34 cellular contexts compared by ENCODE assay signal in genomic region chr2:120768112-120769048, GRCh38. TPM values are rescaled to one million over a fixed set of nuclear protein-coding genes. Genes with fewer than 3 reads are reported as not detected.
DNase-seq lines count a peak whose midpoint lies in the region; ATAC-seq and TF ChIP-seq lines count a peak whose summit lies in the region.
"Had no signal": no experiment of that assay in that cellular context is flagged by ENCODE, and none has a peak within 500 bp of the region (broad histone marks: within the 10 kb centered on the region; RNA-seq: fewer than 3 reads in every experiment).

No MANE protein-coding gene starts in this region.

- H3K27me3 ChIP-seq in GM23338 (ENCODE audit: insufficient read depth): no peaks in the 10 kb centered on the region
- H3K27me3 ChIP-seq in right cardiac atrium (ENCODE audit: control insufficient read depth, insufficient read depth): no peaks in the 10 kb centered on the region
- H3K27me3 ChIP-seq in ovary: no peaks in the 10 kb centered on the region
- H3K27me3 ChIP-seq: adrenal gland, BLaER1, neutrophil, suprapubic skin had no signal

- H3K27me3 Mint-ChIP-seq in GM23338 (ENCODE audit: insufficient read depth, low read depth, poor library complexity) (peaks cover 18% of the 10 kb centered on the region), T-helper 17 cell (peaks cover 8% of the 10 kb centered on the region)
- H3K27me3 Mint-ChIP-seq: activated B cell treated with CpG ODN at 0.5 μM for 24 hours had no signal

- no peak overlapping the region; the same call in 1 of the 2 replicates for H3K27ac Mint-ChIP-seq in GM23338
- peak overlapping the region; percentile 34 for H3K27ac Mint-ChIP-seq in T-helper 17 cell
- H3K27ac Mint-ChIP-seq: activated B cell treated with CpG ODN at 0.5 μM for 24 hours; immature natural killer cell; stimulated activated effector memory CD8-positive, alpha-beta T cell treated with anti-CD3 and anti-CD28 coated beads, Interleukin-12 subunit alpha, Interleukin-12 subunit beta, amount 100 ng/mL, for 72 hours had no signal

- intact Hi-C loops in right cardiac atrium (cut with DNase I): no loop called here
- intact Hi-C loops in ovary (cut with DNase I): no loop called here

- 0 out of 2 replicates have a peak overlapping the region, but pooled peaks have one; percentile 84 for H3K27ac ChIP-seq in GM23338 (ENCODE audit: low read depth)
- H3K27ac ChIP-seq in right cardiac atrium (ENCODE audit: low read length): no peak overlapping the region
- H3K27ac ChIP-seq in ovary: peak overlapping the region in 1 of 2 donors; percentile 97
- H3K27ac ChIP-seq: BLaER1, esophagus squamous epithelium, HL-60, neutrophil, suprapubic skin had no signal

- ATAC-seq in GM23338: no peak
- no peak for ATAC-seq in T-helper 17 cell
- ATAC-seq in right cardiac atrium: no peak
- ATAC-seq in GM19035 (IDR thresholded peaks at IDR 0.05; ENCODE audit: unreplicated experiment): no peak
- no peak for ATAC-seq in GM21360 (IDR thresholded peaks at IDR 0.05; ENCODE audit: unreplicated experiment)
- ATAC-seq: stimulated activated effector memory CD8-positive, alpha-beta T cell treated with anti-CD3 and anti-CD28 coated beads, Interleukin-12 subunit alpha, Interleukin-12 subunit beta, amount 100 ng/mL, for 72 hours had no signal

- H3K4me1 ChIP-seq in GM23338 (ENCODE audit: insufficient read depth): peaks cover 57% of the 10 kb centered on the region
- H3K4me1 ChIP-seq in right cardiac atrium (ENCODE audit: control insufficient read depth, insufficient read depth, low read length): peaks cover 10% of the 10 kb centered on the region
- H3K4me1 ChIP-seq in ovary (ENCODE audit: insufficient read depth): peaks cover 59% of the 10 kb centered on the region

- no peaks in the 10 kb centered on the region for H3K36me3 Mint-ChIP-seq in GM23338 (ENCODE audit: low read depth)
- no peaks in the 10 kb centered on the region for H3K36me3 Mint-ChIP-seq in T-helper 17 cell (ENCODE audit: low read depth)
- H3K36me3 Mint-ChIP-seq: immature natural killer cell; stimulated activated effector memory CD8-positive, alpha-beta T cell treated with anti-CD3 and anti-CD28 coated beads, Interleukin-12 subunit alpha, Interleukin-12 subunit beta, amount 100 ng/mL, for 72 hours had no signal

- H3K79me2 ChIP-seq in GM23338 (replicated peaks; ENCODE audit: insufficient read depth): peaks cover 100% of the 10 kb centered on the region

- H3F3A ChIP-seq in GM23338 (replicated peaks; ENCODE audit: low read depth): peaks cover 13% of the 10 kb centered on the region; the same call in 1 of the 2 replicates

- H4K20me1 ChIP-seq in GM23338 (replicated peaks; ENCODE audit: insufficient read depth): peaks cover 75% of the 10 kb centered on the region
- H4K20me1 ChIP-seq: BLaER1 had no signal

- TF ChIP-seq POLR2A in ovary (IDR thresholded peaks at IDR 0.05): no peak

- H3K4me1 Mint-ChIP-seq in GM23338 (peaks cover 82% of the 10 kb centered on the region), T-helper 17 cell (peaks cover 2% of the 10 kb centered on the region)
- H3K4me1 Mint-ChIP-seq: activated B cell treated with CpG ODN at 0.5 μM for 24 hours; immature natural killer cell; stimulated activated effector memory CD8-positive, alpha-beta T cell treated with anti-CD3 and anti-CD28 coated beads, Interleukin-12 subunit alpha, Interleukin-12 subunit beta, amount 100 ng/mL, for 72 hours had no signal

- 80% methylated on average over 17 of the region's 17 CpGs for WGBS in right cardiac atrium
- WGBS in ovary, 3 donors: 58 to 62% (median 62%) methylated on average over 17 of the region's 17 CpGs

- H3K4me3 ChIP-seq in GM23338 (no peak overlapping the region), right cardiac atrium (ENCODE audit: low read length) (no peak overlapping the region), ovary (no peak overlapping the region)
- H3K4me3 ChIP-seq: adrenal gland, BLaER1, esophagus squamous epithelium, lung, suprapubic skin had no signal

- no peak for DNase-seq in GM23338 (ENCODE audit: low spot score)
- no peak for DNase-seq in T-helper 17 cell
- peak in 2 of 3 donors; percentile 6 to 45 for DNase-seq in right cardiac atrium
- peak in 3 of 5 donors; percentile 47 to 56 (median 53) for DNase-seq in ovary
- no peak for DNase-seq in CD1c-positive myeloid dendritic cell (ENCODE audit: extremely low spot score)
- no peak for DNase-seq in RKO (ENCODE audit: low spot score)
- DNase-seq: ACHN; activated B cell treated with CpG ODN at 0.5 μM for 24 hours; activated CD4-positive, alpha-beta T cell treated with anti-CD3 and anti-CD28 coated beads, Interleukin-2, amount 50 U/mL, for 48 hours; activated naive CD4-positive, alpha-beta T cell; cortex of kidney; DMS79; esophagus squamous epithelium; GF-D8; GOT3; hippocampal formation; immature natural killer cell; NCI-H1092; NCI-H2029; NCI-H226; small intestine; stimulated activated CD4-positive, alpha-beta T cell treated with anti-CD3 and anti-CD28 coated beads, Interleukin-2, amount 100 ng/mL, for 48 hours; T-helper 9 cell had no signal

- no peak overlapping the region for H2AFZ ChIP-seq in GM23338

- no peaks in the 10 kb centered on the region for H3K9me3 Mint-ChIP-seq in GM23338
- H3K9me3 Mint-ChIP-seq: activated B cell treated with CpG ODN at 0.5 μM for 24 hours; immature natural killer cell; stimulated activated effector memory CD8-positive, alpha-beta T cell treated with anti-CD3 and anti-CD28 coated beads, Interleukin-12 subunit alpha, Interleukin-12 subunit beta, amount 100 ng/mL, for 72 hours had no signal

- no peak for TF ChIP-seq CTCF in GM23338 (conservative IDR thresholded peaks at IDR 0.05; ENCODE audit: low read depth in 2 of 2)
- no peak for TF ChIP-seq CTCF in ovary (IDR thresholded peaks at IDR 0.05)

- H3K9me3 ChIP-seq in T-helper 17 cell (ENCODE audit: control insufficient read depth, low read length, poor library complexity, severe bottlenecking) (no peaks in the 10 kb centered on the region), right cardiac atrium (ENCODE audit: control insufficient read depth, low read length) (no peaks in the 10 kb centered on the region), ovary (no peaks in the 10 kb centered on the region)
- H3K9me3 ChIP-seq: adrenal gland, BLaER1, Caco-2, esophagus squamous epithelium, neutrophil, suprapubic skin had no signal

- H3K4me3 Mint-ChIP-seq in GM23338 (no peak overlapping the region), T-helper 17 cell (no peak overlapping the region)
- H3K4me3 Mint-ChIP-seq: activated B cell treated with CpG ODN at 0.5 μM for 24 hours; immature natural killer cell; stimulated activated effector memory CD8-positive, alpha-beta T cell treated with anti-CD3 and anti-CD28 coated beads, Interleukin-12 subunit alpha, Interleukin-12 subunit beta, amount 100 ng/mL, for 72 hours had no signal

- no peak overlapping the region for H3K4me2 ChIP-seq in GM23338
- H3K4me2 ChIP-seq: BLaER1 had no signal

- H3K9me2 ChIP-seq in GM23338 (ENCODE audit: insufficient read depth): no peaks in the 10 kb centered on the region

- TF ChIP-seq EP300 in ovary (IDR thresholded peaks at IDR 0.05): no peak

- H3K36me3 ChIP-seq in GM23338 (ENCODE audit: insufficient read depth): no peaks in the 10 kb centered on the region
- no peaks in the 10 kb centered on the region for H3K36me3 ChIP-seq in ovary
- H3K36me3 ChIP-seq: adrenal gland, BLaER1, esophagus squamous epithelium, neutrophil, suprapubic skin had no signal

TF ChIP-seq in GM23338, 12 proteins besides CTCF, POLR2A, EP300 and RAD21 (continues in another document):
- TF ChIP-seq EZH2 (IDR thresholded peaks at IDR 0.05; ENCODE audit: low read depth, unreplicated experiment) (no peak), JUNB (IDR thresholded peaks at IDR 0.05; ENCODE audit: unreplicated experiment) (no peak), CREB1 (CRISPR knock-in tag; IDR thresholded peaks at IDR 0.05; ENCODE audit: low read depth) (no peak), EZH2phosphoT487 (IDR thresholded peaks at IDR 0.05; ENCODE audit: unreplicated experiment) (no peak), ZNF114 (CRISPR knock-in tag; IDR thresholded peaks at IDR 0.05) (no peak), ZNF331 (CRISPR knock-in tag; IDR thresholded peaks at IDR 0.05; ENCODE audit: low read depth) (no peak), NANOG (IDR thresholded peaks at IDR 0.05; ENCODE audit: borderline replicate concordance) (no peak), REST (IDR thresholded peaks at IDR 0.05; ENCODE audit: unreplicated experiment) (no peak), STAT1 (IDR thresholded peaks at IDR 0.05; ENCODE audit: unreplicated experiment) (no peak), POLR2AphosphoS5 (IDR thresholded peaks at IDR 0.05; ENCODE audit: low read depth) (no peak)

RNA-seq across cellular contexts. Expression of gene GLI2, which starts 32.7 kb away (rescaled TPM):
- total RNA-seq in GM23338 (2014; rRNA removed; shearing (Covaris generic)): 41.7 and 53.6 TPM in 2 replicates
- polyA plus RNA-seq in GM23338 (2016; fragmentation: Nextera tagmentation; extraction: Ambion mirVana): 57.0 and 67.1 TPM in 2 replicates
- not detected for total RNA-seq in T-helper 17 cell
- 1 to 10 TPM; 2.8 to 4.8 (median 4.4) TPM for total RNA-seq in right cardiac atrium
- 0.86 TPM for polyA plus RNA-seq in right cardiac atrium
- total RNA-seq in ovary: 10 to 100 TPM in 6 of 7 donors, 1 to 10 TPM in 1; 6.9 to 53.0 (median 38.9) TPM
- 10 to 100 TPM in 1 of 2 donors, 1 to 10 TPM in 1; 5.9 to 18.5 TPM for polyA plus RNA-seq in ovary
- total RNA-seq: activated B cell treated with CpG ODN at 0.5 μM for 24 hours, pulmonary artery endothelial cell had no signal
- polyA plus RNA-seq: immature natural killer cell had no signal

Comparison
In these comparisons a context has a peak if more than half of its experiments do, and no peak if none do; other contexts are left out.
1. DNase-seq: peak in right cardiac atrium (2 of 3) and ovary (3 of 5); none in GM23338 (single experiment), T-helper 17 cell (0 of 3), CD1c-positive myeloid dendritic cell (single experiment) and RKO (single experiment).